Comparison of ENCODE assay signal across 8 cellular contexts in the genomic region with DNA sequence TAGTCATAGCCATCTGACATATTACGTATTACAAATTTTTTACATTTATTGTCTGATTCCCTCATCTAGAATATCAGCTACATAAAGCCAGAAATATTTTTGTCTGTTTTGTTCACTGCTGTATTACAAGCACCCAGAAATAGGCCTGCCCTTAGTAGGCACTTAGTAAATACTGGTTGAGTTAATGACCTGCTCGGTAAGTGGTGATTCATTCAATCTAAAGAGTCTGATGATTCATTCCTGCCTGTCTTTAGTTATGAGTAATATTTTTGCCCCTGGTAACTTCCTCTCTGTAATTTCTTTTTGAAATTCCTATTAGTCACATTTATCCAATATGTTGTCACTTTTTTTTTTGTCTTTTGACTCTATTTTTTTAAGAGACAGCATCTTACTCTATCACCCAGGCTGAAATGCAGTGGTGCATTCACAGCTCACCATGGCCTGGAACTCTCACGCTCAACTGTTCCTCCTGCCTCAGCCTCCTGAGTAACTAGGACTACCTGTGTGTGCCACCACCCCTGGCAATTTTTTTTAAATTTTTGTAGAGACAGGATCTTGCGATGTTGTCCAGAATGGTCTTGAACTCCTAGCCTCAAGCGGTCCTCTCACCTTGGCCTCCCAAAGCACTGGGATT. TPM values are rescaled to one million over a fixed set of nuclear protein-coding genes. Genes with fewer than 3 reads are reported as not detected.
DNase-seq lines count a peak whose midpoint lies in the region; ATAC-seq and TF ChIP-seq lines count a peak whose summit lies in the region.
"Not testable (repeated sequence)": the region's sequence is repeated elsewhere in the genome, so short reads cannot be mapped to it uniquely, and the experiment has no call there.

No MANE protein-coding gene starts in this region.

- not testable (repeated sequence) for H3K23ac ChIP-seq in IMR-90 (ENCODE audit: low read depth, low read length)

- H3K36me3 ChIP-seq in IMR-90 (ENCODE audit: control insufficient read depth, insufficient read depth, low read length); mucosa of descending colon (ENCODE audit: low read depth): not testable (repeated sequence)

- H2BK5ac ChIP-seq in IMR-90 (ENCODE audit: low read depth, low read length, poor library complexity, severe bottlenecking): not testable (repeated sequence)

- not testable (repeated sequence) for H3K4me2 ChIP-seq in IMR-90 (ENCODE audit: low read depth, low read length)

- not testable (repeated sequence) for H2AK5ac ChIP-seq in IMR-90 (ENCODE audit: low read depth, low read length)

- intact Hi-C loops in IMR-90 (cut with micrococcal nuclease); activated CD4-positive, alpha-beta memory T cell treated with anti-CD3 and anti-CD28 coated beads for 36 hours (cut with micrococcal nuclease); mucosa of descending colon (cut with DNase I, micrococcal nuclease): not testable (repeated sequence)

- not testable (repeated sequence) for H2AK9ac ChIP-seq in IMR-90 (replicated peaks; ENCODE audit: low read depth, low read length, poor library complexity)

- H4K5ac ChIP-seq in IMR-90 (ENCODE audit: low read depth, low read length): not testable (repeated sequence)

- TF ChIP-seq RAD21 in IMR-90 (IDR thresholded peaks at IDR 0.05; ENCODE audit: low read length): not testable (repeated sequence)

- H2BK20ac ChIP-seq in IMR-90 (ENCODE audit: low read depth, low read length): not testable (repeated sequence)

- not testable (repeated sequence) for H2BK15ac ChIP-seq in IMR-90 (ENCODE audit: low read depth, low read length)

- not testable (repeated sequence) for H3K4me3 Mint-ChIP-seq in activated CD4-positive, alpha-beta memory T cell treated with anti-CD3 and anti-CD28 coated beads for 36 hours; stimulated activated naive CD8-positive, alpha-beta T cell treated with anti-CD3 and anti-CD28 coated beads, Interleukin-15, amount 100 ng/mL, for 72 hours

- H3K4me1 ChIP-seq in IMR-90 (ENCODE audit: control insufficient read depth, insufficient read depth, low read length); mucosa of descending colon (ENCODE audit: low read depth): not testable (repeated sequence)

- H4K8ac ChIP-seq in IMR-90 (ENCODE audit: low read depth in 2 of 2, low read length in 2 of 2): not testable (repeated sequence)

- ATAC-seq in GM18868 (IDR thresholded peaks at IDR 0.05; ENCODE audit: unreplicated experiment) (peak; percentile 98), GM21737 (IDR thresholded peaks at IDR 0.05; ENCODE audit: unreplicated experiment) (peak; percentile 78), HG03097 (IDR thresholded peaks at IDR 0.05; ENCODE audit: low FRiP score, unreplicated experiment) (peak; percentile 89), IMR-90 (ENCODE audit: low read depth) (peak; percentile 91), mucosa of descending colon (peak; percentile 25)
- peak; percentile 100 for ATAC-seq in stimulated activated naive CD8-positive, alpha-beta T cell treated with anti-CD3 and anti-CD28 coated beads, Interleukin-15, amount 100 ng/mL, for 72 hours

- not testable (repeated sequence) for TF ChIP-seq CTCF in IMR-90 (conservative IDR thresholded peaks at IDR 0.05; ENCODE audit: low read depth, low read length); astrocyte of the spinal cord (IDR thresholded peaks at IDR 0.05; ENCODE audit: low read depth, low read length); mucosa of descending colon (IDR thresholded peaks at IDR 0.05)

- WGBS in IMR-90 (ENCODE audit: extremely low coverage in 2 of 2, insufficient read length in 1 of 2), 2 experiments: no CpG with 5 or more reads among the region's 5 CpGs

- peak overlapping the region; percentile 23; the same call in 1 of the 2 replicates for H2BK120ac ChIP-seq in IMR-90 (ENCODE audit: low read depth, low read length)

- H3K27ac ChIP-seq in IMR-90 (ENCODE audit: insufficient read depth, low read length): not testable (repeated sequence)

- H3K36me3 Mint-ChIP-seq in activated CD4-positive, alpha-beta memory T cell treated with anti-CD3 and anti-CD28 coated beads for 36 hours: not testable (repeated sequence)

- not testable (repeated sequence) for H3K14ac ChIP-seq in IMR-90 (replicated peaks; ENCODE audit: low read depth, low read length)

- H3K27me3 ChIP-seq in IMR-90 (ENCODE audit: control insufficient read depth, insufficient read depth, low read length): not testable (repeated sequence)

- H3K9me3 Mint-ChIP-seq in activated CD4-positive, alpha-beta memory T cell treated with anti-CD3 and anti-CD28 coated beads for 36 hours; stimulated activated naive CD8-positive, alpha-beta T cell treated with anti-CD3 and anti-CD28 coated beads, Interleukin-15, amount 100 ng/mL, for 72 hours: not testable (repeated sequence)

- H3K9ac ChIP-seq in IMR-90 (ENCODE audit: low read depth, low read length): not testable (repeated sequence)

- not testable (repeated sequence) for DNase-seq in IMR-90, mucosa of descending colon
- DNase-seq in activated CD4-positive, alpha-beta memory T cell treated with anti-CD3 and anti-CD28 coated beads for 36 hours: peak; percentile 50
- DNase-seq in astrocyte of the spinal cord (ENCODE audit: low read depth, low spot score): peak; percentile 1
- DNase-seq in stimulated activated naive CD8-positive, alpha-beta T cell treated with anti-CD3 and anti-CD28 coated beads, Interleukin-15, amount 100 ng/mL, for 72 hours: peak in 1 of 2 donors; percentile 18

- not testable (repeated sequence) for H4K91ac ChIP-seq in IMR-90 (ENCODE audit: insufficient read depth, low read depth, low read length)

- not testable (repeated sequence) for TF ChIP-seq POLR2A in IMR-90 (IDR thresholded peaks at IDR 0.05; ENCODE audit: low read depth, low read length)

- H3K56ac ChIP-seq in IMR-90 (ENCODE audit: extremely low read depth, insufficient read depth, low read length): not testable (repeated sequence)

- H3K27me3 Mint-ChIP-seq in activated CD4-positive, alpha-beta memory T cell treated with anti-CD3 and anti-CD28 coated beads for 36 hours; stimulated activated naive CD8-positive, alpha-beta T cell treated with anti-CD3 and anti-CD28 coated beads, Interleukin-15, amount 100 ng/mL, for 72 hours: not testable (repeated sequence)

- dilution Hi-C loops in IMR-90 (cut with HindIII; ENCODE audit: low sequenced_read_pairs, unreplicated experiment): not testable (repeated sequence)

- not testable (repeated sequence) for H3K4me1 Mint-ChIP-seq in activated CD4-positive, alpha-beta memory T cell treated with anti-CD3 and anti-CD28 coated beads for 36 hours (ENCODE audit: low read depth); stimulated activated naive CD8-positive, alpha-beta T cell treated with anti-CD3 and anti-CD28 coated beads, Interleukin-15, amount 100 ng/mL, for 72 hours

- CTCF ChIA-PET in IMR-90 (lab: Yijun Ruan, JAX); activated CD4-positive, alpha-beta memory T cell treated with anti-CD3 and anti-CD28 coated beads for 36 hours (lab: Charles Lee): not testable (repeated sequence)

- H3K18ac ChIP-seq in IMR-90 (ENCODE audit: low read depth, low read length): not testable (repeated sequence)

- not testable (repeated sequence) for H3K9me3 ChIP-seq in IMR-90 (ENCODE audit: control insufficient read depth, insufficient read depth, low read length); mucosa of descending colon

- not testable (repeated sequence) for H3K4ac ChIP-seq in IMR-90 (ENCODE audit: low read depth, low read length)

- not testable (repeated sequence) for H3K9me1 ChIP-seq in IMR-90 (ENCODE audit: insufficient read depth, low read length)

- H2AFZ ChIP-seq in IMR-90 (replicated peaks; ENCODE audit: low read length, poor library complexity): not testable (repeated sequence)

- not testable (repeated sequence) for H3K27ac Mint-ChIP-seq in activated CD4-positive, alpha-beta memory T cell treated with anti-CD3 and anti-CD28 coated beads for 36 hours
- H3K27ac Mint-ChIP-seq in stimulated activated naive CD8-positive, alpha-beta T cell treated with anti-CD3 and anti-CD28 coated beads, Interleukin-15, amount 100 ng/mL, for 72 hours: peak overlapping the region; percentile 72 to 93

- in situ Hi-C loops in IMR-90 (cut with MboI; ENCODE audit: low sequenced_read_pairs); astrocyte of the spinal cord (cut with HindIII; ENCODE audit: low sequenced_read_pairs): not testable (repeated sequence)

- not testable (repeated sequence) for H3K4me3 ChIP-seq in IMR-90 (ENCODE audit: insufficient read depth, low read depth, low read length); astrocyte of the spinal cord (ENCODE audit: low read depth, low read length); mucosa of descending colon

- not testable (repeated sequence) for H4K20me1 ChIP-seq in IMR-90 (ENCODE audit: insufficient read depth, low read length)

- POLR2A ChIA-PET in IMR-90 (lab: Charles Lee; ENCODE audit: unreplicated experiment); activated CD4-positive, alpha-beta memory T cell treated with anti-CD3 and anti-CD28 coated beads for 36 hours (lab: Charles Lee): not testable (repeated sequence)

- H3K79me1 ChIP-seq in IMR-90 (ENCODE audit: low read depth in 1 of 2, low read length in 2 of 2): not testable (repeated sequence)

- BruUV-seq in IMR-90 (replicated peaks; lab: Mats Ljungman, UMichigan): not testable (repeated sequence)

RNA-seq across cellular contexts. Expression of a gene that starts 27.4 kb away (rescaled TPM):
- 0.90 and 1.1 TPM in 2 replicates for total RNA-seq in IMR-90 (2012; rRNA removed)
- polyA plus RNA-seq in IMR-90 (2012; rRNA removed): 0.19 TPM in 2 replicates
- 0.01 TPM in 1 of 2 replicates, not detected in the other for polyA plus RNA-seq in IMR-90 (2012; cell fraction: cytosol; rRNA removed)
- polyA plus RNA-seq in IMR-90 (2012; cell fraction: nucleus; rRNA removed; ENCODE audit: low replicate concordance): 0.18 and 1.8 TPM in 2 replicates
- total RNA-seq in activated CD4-positive, alpha-beta memory T cell treated with anti-CD3 and anti-CD28 coated beads for 36 hours: 1 to 10 TPM; 2.3 to 2.5 TPM
- 1 to 10 TPM; 1.6 to 8.5 (median 1.7) TPM for total RNA-seq in mucosa of descending colon

Comparison
In these comparisons a context has a peak if more than half of its experiments do, and no peak if none do; other contexts are left out.
1. ATAC-seq: peak in every context shown above with its lines; median percentile 100 in stimulated activated naive CD8-positive, alpha-beta T cell treated with anti-CD3 and anti-CD28 coated beads, Interleukin-15, amount 100 ng/mL, for 72 hours; 98 in GM18868; 91 in IMR-90; 89 in HG03097; 78 in GM21737; 25 in mucosa of descending colon.